Comparison of ENCODE assay signal across 1 cellular context in genomic region chr4:169252339-169253086, GRCh38.
TF ChIP-seq lines count a peak whose summit lies in the region.

No MANE protein-coding gene starts in this region.

TF ChIP-seq in HepG2, 621 proteins besides CTCF, POLR2A, EP300 and RAD21 (continued from another document):
- TF ChIP-seq TFDP1 (CRISPR knock-in tag; IDR thresholded peaks at IDR 0.05; ENCODE audit: borderline replicate concordance) (no peak), ZNF513 (CRISPR knock-in tag; conservative IDR thresholded peaks at IDR 0.05) (no peak), BCL3 (CRISPR knock-in tag; IDR thresholded peaks at IDR 0.05) (no peak), YEATS2 (CRISPR knock-in tag; IDR thresholded peaks at IDR 0.05; ENCODE audit: borderline replicate concordance) (no peak), CEBPB (IDR thresholded peaks at IDR 0.05; ENCODE audit: borderline replicate concordance, low read depth, low read length) (no peak), ARID4A (CRISPR knock-in tag; IDR thresholded peaks at IDR 0.05; ENCODE audit: borderline replicate concordance) (no peak), ZXDC (CRISPR knock-in tag; IDR thresholded peaks at IDR 0.05) (no peak), NFE2 (CRISPR knock-in tag; IDR thresholded peaks at IDR 0.05) (no peak), TEAD2 (CRISPR knock-in tag; IDR thresholded peaks at IDR 0.05) (no peak), ZNF251 (CRISPR knock-in tag; IDR thresholded peaks at IDR 0.05) (no peak), HNRNPK (IDR thresholded peaks at IDR 0.05; ENCODE audit: low read depth, low read length, poor library complexity, severe bottlenecking) (no peak), ATF7 (IDR thresholded peaks at IDR 0.05) (no peak), ATF7 (CRISPR knock-in tag; IDR thresholded peaks at IDR 0.05) (no peak), ZHX2 (IDR thresholded peaks at IDR 0.05; ENCODE audit: low read depth) (no peak), ZHX2 (CRISPR knock-in tag; IDR thresholded peaks at IDR 0.05; ENCODE audit: borderline replicate concordance) (no peak), ATF7-NPFF (CRISPR knock-in tag; IDR thresholded peaks at IDR 0.05; ENCODE audit: low read depth) (no peak), AKNA (CRISPR knock-in tag; IDR thresholded peaks at IDR 0.05; ENCODE audit: borderline replicate concordance) (no peak)
